Comparison of ENCODE assay signal across 1 cellular context in the genomic region with DNA sequence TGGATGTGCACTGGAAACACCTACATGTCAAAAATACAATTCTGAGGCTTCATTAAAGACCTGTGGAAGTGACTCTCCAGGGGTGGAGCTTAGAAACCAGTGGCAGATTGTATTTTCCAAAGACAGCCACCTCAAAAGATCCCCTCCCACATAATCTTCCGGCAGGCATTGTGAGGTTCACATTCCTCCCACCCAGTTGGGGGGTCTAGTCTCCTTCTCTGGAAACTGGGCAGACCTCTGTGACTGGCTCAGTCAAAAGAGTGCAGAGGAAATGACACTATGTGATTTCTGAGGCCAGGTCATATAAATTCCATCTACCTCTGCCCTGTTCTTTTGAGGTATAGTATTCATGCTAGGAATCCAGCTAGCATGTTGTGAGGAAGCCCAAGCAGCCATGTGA.
TF ChIP-seq lines count a peak whose summit lies in the region.

No MANE protein-coding gene starts in this region.

TF ChIP-seq in H1, 55 proteins besides CTCF, POLR2A, EP300 and RAD21:
- TF ChIP-seq TCF12 (IDR thresholded peaks at IDR 0.05; ENCODE audit: low read depth, low read length) (no peak), YY1 (IDR thresholded peaks at IDR 0.05; ENCODE audit: low read depth, low read length) (no peak), KDM4A (IDR thresholded peaks at IDR 0.05; ENCODE audit: low read depth, low read length, severe bottlenecking) (no peak), TEAD4 (IDR thresholded peaks at IDR 0.05; ENCODE audit: low read depth, low read length) (no peak), BRCA1 (IDR thresholded peaks at IDR 0.05; ENCODE audit: low read depth, low read length) (no peak), JUND (IDR thresholded peaks at IDR 0.05; ENCODE audit: low read length) (no peak), SUZ12 (IDR thresholded peaks at IDR 0.05; ENCODE audit: low read length) (no peak), SIX5 (IDR thresholded peaks at IDR 0.05; ENCODE audit: low read depth, low read length) (no peak), SIN3A (conservative IDR thresholded peaks at IDR 0.05 in 1 of 2, IDR thresholded peaks at IDR 0.05 in 1 of 2; ENCODE audit: low read depth in 1 of 2, low read length in 2 of 2) (no peak)
